1 cellular context compared by ENCODE assay signal in the genomic region with DNA sequence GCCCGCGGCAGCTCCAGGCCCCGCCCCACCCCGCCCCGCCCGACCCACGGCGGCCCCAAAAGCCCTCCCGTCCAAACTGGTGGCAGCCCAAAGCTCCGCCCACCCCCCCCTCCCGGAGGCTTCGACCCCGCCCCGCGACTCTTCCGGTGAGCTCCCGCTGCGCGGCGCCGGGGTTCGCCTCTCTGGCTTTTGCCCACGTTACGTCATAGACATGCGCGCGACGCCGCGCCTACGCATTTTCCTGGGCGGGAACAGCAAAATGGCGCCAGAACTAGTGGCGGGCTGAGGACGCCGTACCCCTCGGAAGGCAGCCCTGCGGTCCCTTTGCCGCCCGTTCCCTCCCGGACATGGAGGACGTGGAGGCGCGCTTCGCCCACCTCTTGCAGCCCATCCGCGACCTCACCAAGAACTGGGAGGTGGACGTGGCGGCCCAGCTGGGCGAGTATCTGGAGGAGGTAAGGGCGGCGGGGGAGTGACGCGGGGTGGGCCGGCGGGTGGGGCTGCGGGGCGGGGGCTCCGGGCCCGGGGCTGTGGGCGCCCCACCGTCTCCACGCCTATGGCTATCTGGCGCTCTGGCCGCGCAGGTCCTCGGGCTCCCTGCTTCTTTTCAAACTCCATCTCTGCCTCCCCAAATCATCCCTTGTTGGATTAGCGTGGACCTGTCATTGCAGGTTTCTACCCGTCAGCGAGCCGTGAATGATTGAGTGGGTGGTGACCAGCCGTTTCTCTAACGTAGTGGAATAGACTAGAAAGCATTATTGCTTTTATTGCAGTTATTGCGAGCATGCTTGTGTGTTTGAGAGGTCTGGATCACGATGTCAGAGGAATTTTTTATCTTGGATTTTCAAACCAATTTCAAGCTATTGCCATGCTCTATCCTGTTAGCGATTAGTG.
TF ChIP-seq lines count a peak whose summit lies in the region.

A gene (plus strand): TSS at position 234 of the 894 bp plus-strand sequence. CDS start 114 bp downstream, at position 348.

TF ChIP-seq in K562, 482 proteins besides CTCF, POLR2A, EP300 and RAD21 (continued from another document and continues in another):
- TF ChIP-seq, protein P1, sequence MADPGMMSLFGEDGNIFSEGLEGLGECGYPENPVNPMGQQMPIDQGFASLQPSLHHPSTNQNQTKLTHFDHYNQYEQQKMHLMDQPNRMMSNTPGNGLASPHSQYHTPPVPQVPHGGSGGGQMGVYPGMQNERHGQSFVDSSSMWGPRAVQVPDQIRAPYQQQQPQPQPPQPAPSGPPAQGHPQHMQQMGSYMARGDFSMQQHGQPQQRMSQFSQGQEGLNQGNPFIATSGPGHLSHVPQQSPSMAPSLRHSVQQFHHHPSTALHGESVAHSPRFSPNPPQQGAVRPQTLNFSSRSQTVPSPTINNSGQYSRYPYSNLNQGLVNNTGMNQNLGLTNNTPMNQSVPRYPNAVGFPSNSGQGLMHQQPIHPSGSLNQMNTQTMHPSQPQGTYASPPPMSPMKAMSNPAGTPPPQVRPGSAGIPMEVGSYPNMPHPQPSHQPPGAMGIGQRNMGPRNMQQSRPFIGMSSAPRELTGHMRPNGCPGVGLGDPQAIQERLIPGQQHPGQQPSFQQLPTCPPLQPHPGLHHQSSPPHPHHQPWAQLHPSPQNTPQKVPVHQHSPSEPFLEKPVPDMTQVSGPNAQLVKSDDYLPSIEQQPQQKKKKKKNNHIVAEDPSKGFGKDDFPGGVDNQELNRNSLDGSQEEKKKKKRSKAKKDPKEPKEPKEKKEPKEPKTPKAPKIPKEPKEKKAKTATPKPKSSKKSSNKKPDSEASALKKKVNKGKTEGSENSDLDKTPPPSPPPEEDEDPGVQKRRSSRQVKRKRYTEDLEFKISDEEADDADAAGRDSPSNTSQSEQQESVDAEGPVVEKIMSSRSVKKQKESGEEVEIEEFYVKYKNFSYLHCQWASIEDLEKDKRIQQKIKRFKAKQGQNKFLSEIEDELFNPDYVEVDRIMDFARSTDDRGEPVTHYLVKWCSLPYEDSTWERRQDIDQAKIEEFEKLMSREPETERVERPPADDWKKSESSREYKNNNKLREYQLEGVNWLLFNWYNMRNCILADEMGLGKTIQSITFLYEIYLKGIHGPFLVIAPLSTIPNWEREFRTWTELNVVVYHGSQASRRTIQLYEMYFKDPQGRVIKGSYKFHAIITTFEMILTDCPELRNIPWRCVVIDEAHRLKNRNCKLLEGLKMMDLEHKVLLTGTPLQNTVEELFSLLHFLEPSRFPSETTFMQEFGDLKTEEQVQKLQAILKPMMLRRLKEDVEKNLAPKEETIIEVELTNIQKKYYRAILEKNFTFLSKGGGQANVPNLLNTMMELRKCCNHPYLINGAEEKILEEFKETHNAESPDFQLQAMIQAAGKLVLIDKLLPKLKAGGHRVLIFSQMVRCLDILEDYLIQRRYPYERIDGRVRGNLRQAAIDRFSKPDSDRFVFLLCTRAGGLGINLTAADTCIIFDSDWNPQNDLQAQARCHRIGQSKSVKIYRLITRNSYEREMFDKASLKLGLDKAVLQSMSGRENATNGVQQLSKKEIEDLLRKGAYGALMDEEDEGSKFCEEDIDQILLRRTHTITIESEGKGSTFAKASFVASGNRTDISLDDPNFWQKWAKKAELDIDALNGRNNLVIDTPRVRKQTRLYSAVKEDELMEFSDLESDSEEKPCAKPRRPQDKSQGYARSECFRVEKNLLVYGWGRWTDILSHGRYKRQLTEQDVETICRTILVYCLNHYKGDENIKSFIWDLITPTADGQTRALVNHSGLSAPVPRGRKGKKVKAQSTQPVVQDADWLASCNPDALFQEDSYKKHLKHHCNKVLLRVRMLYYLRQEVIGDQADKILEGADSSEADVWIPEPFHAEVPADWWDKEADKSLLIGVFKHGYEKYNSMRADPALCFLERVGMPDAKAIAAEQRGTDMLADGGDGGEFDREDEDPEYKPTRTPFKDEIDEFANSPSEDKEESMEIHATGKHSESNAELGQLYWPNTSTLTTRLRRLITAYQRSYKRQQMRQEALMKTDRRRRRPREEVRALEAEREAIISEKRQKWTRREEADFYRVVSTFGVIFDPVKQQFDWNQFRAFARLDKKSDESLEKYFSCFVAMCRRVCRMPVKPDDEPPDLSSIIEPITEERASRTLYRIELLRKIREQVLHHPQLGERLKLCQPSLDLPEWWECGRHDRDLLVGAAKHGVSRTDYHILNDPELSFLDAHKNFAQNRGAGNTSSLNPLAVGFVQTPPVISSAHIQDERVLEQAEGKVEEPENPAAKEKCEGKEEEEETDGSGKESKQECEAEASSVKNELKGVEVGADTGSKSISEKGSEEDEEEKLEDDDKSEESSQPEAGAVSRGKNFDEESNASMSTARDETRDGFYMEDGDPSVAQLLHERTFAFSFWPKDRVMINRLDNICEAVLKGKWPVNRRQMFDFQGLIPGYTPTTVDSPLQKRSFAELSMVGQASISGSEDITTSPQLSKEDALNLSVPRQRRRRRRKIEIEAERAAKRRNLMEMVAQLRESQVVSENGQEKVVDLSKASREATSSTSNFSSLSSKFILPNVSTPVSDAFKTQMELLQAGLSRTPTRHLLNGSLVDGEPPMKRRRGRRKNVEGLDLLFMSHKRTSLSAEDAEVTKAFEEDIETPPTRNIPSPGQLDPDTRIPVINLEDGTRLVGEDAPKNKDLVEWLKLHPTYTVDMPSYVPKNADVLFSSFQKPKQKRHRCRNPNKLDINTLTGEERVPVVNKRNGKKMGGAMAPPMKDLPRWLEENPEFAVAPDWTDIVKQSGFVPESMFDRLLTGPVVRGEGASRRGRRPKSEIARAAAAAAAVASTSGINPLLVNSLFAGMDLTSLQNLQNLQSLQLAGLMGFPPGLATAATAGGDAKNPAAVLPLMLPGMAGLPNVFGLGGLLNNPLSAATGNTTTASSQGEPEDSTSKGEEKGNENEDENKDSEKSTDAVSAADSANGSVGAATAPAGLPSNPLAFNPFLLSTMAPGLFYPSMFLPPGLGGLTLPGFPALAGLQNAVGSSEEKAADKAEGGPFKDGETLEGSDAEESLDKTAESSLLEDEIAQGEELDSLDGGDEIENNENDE (IDR thresholded peaks at IDR 0.05; ENCODE audit: low read depth, low read length) = no peak
- no peak for TF ChIP-seq U2AF2 (optimal IDR thresholded peaks at IDR 0.05; ENCODE audit: low read depth, low read length)
- TF ChIP-seq TBL1XR1 (IDR thresholded peaks at IDR 0.05; ENCODE audit: low read length in 2 of 2) = peak in 1 of 2 experiments; percentile 67; a peak in 1 of 4 replicates
- no peak for TF ChIP-seq SIX5 (IDR thresholded peaks at IDR 0.05; ENCODE audit: borderline replicate concordance in 1 of 2, insufficient read depth in 1 of 2, low read depth in 1 of 2, low read length in 2 of 2)
- no peak for TF ChIP-seq PYGO2 (tag; IDR thresholded peaks at IDR 0.05)
- TF ChIP-seq, protein P2, sequence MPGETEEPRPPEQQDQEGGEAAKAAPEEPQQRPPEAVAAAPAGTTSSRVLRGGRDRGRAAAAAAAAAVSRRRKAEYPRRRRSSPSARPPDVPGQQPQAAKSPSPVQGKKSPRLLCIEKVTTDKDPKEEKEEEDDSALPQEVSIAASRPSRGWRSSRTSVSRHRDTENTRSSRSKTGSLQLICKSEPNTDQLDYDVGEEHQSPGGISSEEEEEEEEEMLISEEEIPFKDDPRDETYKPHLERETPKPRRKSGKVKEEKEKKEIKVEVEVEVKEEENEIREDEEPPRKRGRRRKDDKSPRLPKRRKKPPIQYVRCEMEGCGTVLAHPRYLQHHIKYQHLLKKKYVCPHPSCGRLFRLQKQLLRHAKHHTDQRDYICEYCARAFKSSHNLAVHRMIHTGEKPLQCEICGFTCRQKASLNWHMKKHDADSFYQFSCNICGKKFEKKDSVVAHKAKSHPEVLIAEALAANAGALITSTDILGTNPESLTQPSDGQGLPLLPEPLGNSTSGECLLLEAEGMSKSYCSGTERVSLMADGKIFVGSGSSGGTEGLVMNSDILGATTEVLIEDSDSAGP (CRISPR knock-in tag; IDR thresholded peaks at IDR 0.05) = no peak
- TF ChIP-seq MCM3 (IDR thresholded peaks at IDR 0.05) = no peak
- TF ChIP-seq, protein P3, sequence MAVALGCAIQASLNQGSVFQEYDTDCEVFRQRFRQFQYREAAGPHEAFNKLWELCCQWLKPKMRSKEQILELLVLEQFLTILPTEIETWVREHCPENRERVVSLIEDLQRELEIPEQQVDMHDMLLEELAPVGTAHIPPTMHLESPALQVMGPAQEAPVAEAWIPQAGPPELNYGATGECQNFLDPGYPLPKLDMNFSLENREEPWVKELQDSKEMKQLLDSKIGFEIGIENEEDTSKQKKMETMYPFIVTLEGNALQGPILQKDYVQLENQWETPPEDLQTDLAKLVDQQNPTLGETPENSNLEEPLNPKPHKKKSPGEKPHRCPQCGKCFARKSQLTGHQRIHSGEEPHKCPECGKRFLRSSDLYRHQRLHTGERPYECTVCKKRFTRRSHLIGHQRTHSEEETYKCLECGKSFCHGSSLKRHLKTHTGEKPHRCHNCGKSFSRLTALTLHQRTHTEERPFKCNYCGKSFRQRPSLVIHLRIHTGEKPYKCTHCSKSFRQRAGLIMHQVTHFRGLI (CRISPR knock-in tag; IDR thresholded peaks at IDR 0.05) = no peak
- TF ChIP-seq, protein P4, sequence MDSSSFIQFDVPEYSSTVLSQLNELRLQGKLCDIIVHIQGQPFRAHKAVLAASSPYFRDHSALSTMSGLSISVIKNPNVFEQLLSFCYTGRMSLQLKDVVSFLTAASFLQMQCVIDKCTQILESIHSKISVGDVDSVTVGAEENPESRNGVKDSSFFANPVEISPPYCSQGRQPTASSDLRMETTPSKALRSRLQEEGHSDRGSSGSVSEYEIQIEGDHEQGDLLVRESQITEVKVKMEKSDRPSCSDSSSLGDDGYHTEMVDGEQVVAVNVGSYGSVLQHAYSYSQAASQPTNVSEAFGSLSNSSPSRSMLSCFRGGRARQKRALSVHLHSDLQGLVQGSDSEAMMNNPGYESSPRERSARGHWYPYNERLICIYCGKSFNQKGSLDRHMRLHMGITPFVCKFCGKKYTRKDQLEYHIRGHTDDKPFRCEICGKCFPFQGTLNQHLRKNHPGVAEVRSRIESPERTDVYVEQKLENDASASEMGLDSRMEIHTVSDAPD (CRISPR knock-in tag; IDR thresholded peaks at IDR 0.05) = no peak
- TF ChIP-seq SAFB2 (IDR thresholded peaks at IDR 0.05; ENCODE audit: borderline replicate concordance, low read depth, low read length, severe bottlenecking) = no peak
- TF ChIP-seq, protein P5, sequence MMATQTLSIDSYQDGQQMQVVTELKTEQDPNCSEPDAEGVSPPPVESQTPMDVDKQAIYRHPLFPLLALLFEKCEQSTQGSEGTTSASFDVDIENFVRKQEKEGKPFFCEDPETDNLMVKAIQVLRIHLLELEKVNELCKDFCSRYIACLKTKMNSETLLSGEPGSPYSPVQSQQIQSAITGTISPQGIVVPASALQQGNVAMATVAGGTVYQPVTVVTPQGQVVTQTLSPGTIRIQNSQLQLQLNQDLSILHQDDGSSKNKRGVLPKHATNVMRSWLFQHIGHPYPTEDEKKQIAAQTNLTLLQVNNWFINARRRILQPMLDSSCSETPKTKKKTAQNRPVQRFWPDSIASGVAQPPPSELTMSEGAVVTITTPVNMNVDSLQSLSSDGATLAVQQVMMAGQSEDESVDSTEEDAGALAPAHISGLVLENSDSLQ (IDR thresholded peaks at IDR 0.05) = peak; percentile 83
- no peak for TF ChIP-seq ZNF165 (CRISPR knock-in tag; IDR thresholded peaks at IDR 0.05; ENCODE audit: borderline replicate concordance)
- peak; percentile 26 for TF ChIP-seq DACH1 (IDR thresholded peaks at IDR 0.05; ENCODE audit: partially characterized antibody)
- TF ChIP-seq, protein P6, sequence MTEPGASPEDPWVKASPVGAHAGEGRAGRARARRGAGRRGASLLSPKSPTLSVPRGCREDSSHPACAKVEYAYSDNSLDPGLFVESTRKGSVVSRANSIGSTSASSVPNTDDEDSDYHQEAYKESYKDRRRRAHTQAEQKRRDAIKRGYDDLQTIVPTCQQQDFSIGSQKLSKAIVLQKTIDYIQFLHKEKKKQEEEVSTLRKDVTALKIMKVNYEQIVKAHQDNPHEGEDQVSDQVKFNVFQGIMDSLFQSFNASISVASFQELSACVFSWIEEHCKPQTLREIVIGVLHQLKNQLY (CRISPR knock-in tag; conservative IDR thresholded peaks at IDR 0.05) = no peak
- TF ChIP-seq HNRNPK (IDR thresholded peaks at IDR 0.05; ENCODE audit: low read depth, low read length, poor library complexity, severe bottlenecking) = no peak
- TF ChIP-seq KDM2B (CRISPR knock-in tag; IDR thresholded peaks at IDR 0.05) = no peak
- TF ChIP-seq ZZZ3 (IDR thresholded peaks at IDR 0.05) = no peak
- TF ChIP-seq, protein P7, sequence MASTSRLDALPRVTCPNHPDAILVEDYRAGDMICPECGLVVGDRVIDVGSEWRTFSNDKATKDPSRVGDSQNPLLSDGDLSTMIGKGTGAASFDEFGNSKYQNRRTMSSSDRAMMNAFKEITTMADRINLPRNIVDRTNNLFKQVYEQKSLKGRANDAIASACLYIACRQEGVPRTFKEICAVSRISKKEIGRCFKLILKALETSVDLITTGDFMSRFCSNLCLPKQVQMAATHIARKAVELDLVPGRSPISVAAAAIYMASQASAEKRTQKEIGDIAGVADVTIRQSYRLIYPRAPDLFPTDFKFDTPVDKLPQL (IDR thresholded peaks at IDR 0.05; ENCODE audit: extremely low read depth, insufficient read length) = no peak
- no peak for TF ChIP-seq ZNF695 (CRISPR knock-in tag; IDR thresholded peaks at IDR 0.05)
- peak; percentile 99 for TF ChIP-seq SIN3B (IDR thresholded peaks at IDR 0.05; ENCODE audit: low read depth)
- peak; percentile 91 for TF ChIP-seq POLR2G (IDR thresholded peaks at IDR 0.05; ENCODE audit: low read depth, low read length)
- TF ChIP-seq, protein P8, sequence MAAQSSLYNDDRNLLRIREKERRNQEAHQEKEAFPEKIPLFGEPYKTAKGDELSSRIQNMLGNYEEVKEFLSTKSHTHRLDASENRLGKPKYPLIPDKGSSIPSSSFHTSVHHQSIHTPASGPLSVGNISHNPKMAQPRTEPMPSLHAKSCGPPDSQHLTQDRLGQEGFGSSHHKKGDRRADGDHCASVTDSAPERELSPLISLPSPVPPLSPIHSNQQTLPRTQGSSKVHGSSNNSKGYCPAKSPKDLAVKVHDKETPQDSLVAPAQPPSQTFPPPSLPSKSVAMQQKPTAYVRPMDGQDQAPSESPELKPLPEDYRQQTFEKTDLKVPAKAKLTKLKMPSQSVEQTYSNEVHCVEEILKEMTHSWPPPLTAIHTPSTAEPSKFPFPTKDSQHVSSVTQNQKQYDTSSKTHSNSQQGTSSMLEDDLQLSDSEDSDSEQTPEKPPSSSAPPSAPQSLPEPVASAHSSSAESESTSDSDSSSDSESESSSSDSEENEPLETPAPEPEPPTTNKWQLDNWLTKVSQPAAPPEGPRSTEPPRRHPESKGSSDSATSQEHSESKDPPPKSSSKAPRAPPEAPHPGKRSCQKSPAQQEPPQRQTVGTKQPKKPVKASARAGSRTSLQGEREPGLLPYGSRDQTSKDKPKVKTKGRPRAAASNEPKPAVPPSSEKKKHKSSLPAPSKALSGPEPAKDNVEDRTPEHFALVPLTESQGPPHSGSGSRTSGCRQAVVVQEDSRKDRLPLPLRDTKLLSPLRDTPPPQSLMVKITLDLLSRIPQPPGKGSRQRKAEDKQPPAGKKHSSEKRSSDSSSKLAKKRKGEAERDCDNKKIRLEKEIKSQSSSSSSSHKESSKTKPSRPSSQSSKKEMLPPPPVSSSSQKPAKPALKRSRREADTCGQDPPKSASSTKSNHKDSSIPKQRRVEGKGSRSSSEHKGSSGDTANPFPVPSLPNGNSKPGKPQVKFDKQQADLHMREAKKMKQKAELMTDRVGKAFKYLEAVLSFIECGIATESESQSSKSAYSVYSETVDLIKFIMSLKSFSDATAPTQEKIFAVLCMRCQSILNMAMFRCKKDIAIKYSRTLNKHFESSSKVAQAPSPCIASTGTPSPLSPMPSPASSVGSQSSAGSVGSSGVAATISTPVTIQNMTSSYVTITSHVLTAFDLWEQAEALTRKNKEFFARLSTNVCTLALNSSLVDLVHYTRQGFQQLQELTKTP (IDR thresholded peaks at IDR 0.05; ENCODE audit: low read depth in 1 of 2, partially characterized antibody in 2 of 2) = peak in 1 of 2 experiments; percentile 25
- TF ChIP-seq KLF10 (CRISPR knock-in tag; IDR thresholded peaks at IDR 0.05) = no peak
